In genomic region chr1:162204883-162205132, GRCh38 we compare ENCODE assay signal across 19 cellular contexts.
DNase-seq lines count a peak whose midpoint lies in the region; ATAC-seq and TF ChIP-seq lines count a peak whose summit lies in the region.
"Had no signal": no experiment of that assay in that cellular context is flagged by ENCODE, and none has a peak within 500 bp of the region (broad histone marks: within the 10 kb centered on the region; RNA-seq: fewer than 3 reads in every experiment).

No MANE protein-coding gene starts in this region.

- H3K36me3 ChIP-seq in GM23338 (ENCODE audit: insufficient read depth) (no peaks in the 10 kb centered on the region), Panc1 (ENCODE audit: control insufficient read depth, insufficient read depth, low read length) (no peaks in the 10 kb centered on the region), PC-3 (ENCODE audit: low read depth, low read length) (no peaks in the 10 kb centered on the region)
- H3K36me3 ChIP-seq: BLaER1 treated with 17β-estradiol and CSF1 and Interleukin-3, amounts not matched to agents 10 nM and 100 nM had no signal

- H3K4me1 ChIP-seq in GM23338 (ENCODE audit: insufficient read depth) (peaks cover 43% of the 10 kb centered on the region), Panc1 (ENCODE audit: control insufficient read depth, insufficient read depth, low read length) (peaks cover 80% of the 10 kb centered on the region), PC-3 (ENCODE audit: insufficient read depth, low read length) (peaks cover 20% of the 10 kb centered on the region)
- H3K4me1 ChIP-seq: A549; BLaER1 treated with 17β-estradiol and CSF1 and Interleukin-3, amounts not matched to agents 10 nM and 100 nM had no signal

- in situ Hi-C loops in Panc1 (cut with HindIII; ENCODE audit: low pct_unique_long_range_greater_than_20kb, low sequenced_read_pairs): no loop called here

- peaks cover 55% of the 10 kb centered on the region for H3K4me1 Mint-ChIP-seq in GM23338
- H3K4me1 Mint-ChIP-seq: B cell had no signal

- no peaks in the 10 kb centered on the region for H3K9me3 Mint-ChIP-seq in GM23338
- H3K9me3 Mint-ChIP-seq: CD4-positive, alpha-beta T cell; CD8-positive, alpha-beta T cell had no signal

- ATAC-seq in GM23338: no peak
- no peak for ATAC-seq in Panc1
- ATAC-seq in left lobe of liver: peak; percentile 5
- no peak for ATAC-seq in HG03097 (IDR thresholded peaks at IDR 0.05; ENCODE audit: low FRiP score, unreplicated experiment)
- no peak for ATAC-seq in PC-3
- ATAC-seq in HG03565 (IDR thresholded peaks at IDR 0.05; ENCODE audit: unreplicated experiment): no peak
- ATAC-seq: A549; CD8-positive, alpha-beta T cell had no signal

- CTCF ChIA-PET in Panc1 (lab: Charles Lee) (no interaction called here), PC-3 (lab: Charles Lee) (no interaction called here)

- H3K27me3 ChIP-seq in GM23338 (ENCODE audit: insufficient read depth) (no peaks in the 10 kb centered on the region), Panc1 (ENCODE audit: control insufficient read depth, insufficient read depth, low read length) (no peaks in the 10 kb centered on the region), PC-3 (ENCODE audit: low read length) (no peaks in the 10 kb centered on the region)
- H3K27me3 ChIP-seq: BLaER1 treated with 17β-estradiol and CSF1 and Interleukin-3, amounts not matched to agents 10 nM and 100 nM had no signal

- peaks cover 4% of the 10 kb centered on the region for H3K27me3 Mint-ChIP-seq in GM23338 (ENCODE audit: insufficient read depth, low read depth, poor library complexity)

- intact Hi-C loops in Panc1 (cut with micrococcal nuclease; ENCODE audit: unreplicated experiment): no loop called here
- intact Hi-C loops in PC-3 (cut with micrococcal nuclease): no loop called here

- no peak overlapping the region for H3K9ac ChIP-seq in PC-3 (ENCODE audit: low read length)
- H3K9ac ChIP-seq: BLaER1 treated with 17β-estradiol and CSF1 and Interleukin-3, amounts not matched to agents 10 nM and 100 nM had no signal

- H2AFZ ChIP-seq in GM23338 (no peak overlapping the region), PC-3 (ENCODE audit: low read length) (no peak overlapping the region)

- no peak for DNase-seq in GM23338 (ENCODE audit: low spot score)
- no peak for DNase-seq in Panc1 (ENCODE audit: low read depth, low spot score)
- DNase-seq in left lobe of liver (ENCODE audit: low spot score): no peak
- peak; percentile 13 for DNase-seq in superior temporal gyrus (ENCODE audit: extremely low spot score)
- DNase-seq in PC-3: no peak
- DNase-seq: AML-193; Caco-2; Calu3; CD4-positive, alpha-beta T cell; CD8-positive, alpha-beta T cell; DMS79 treated with DMSO at 0.1 percent for 48 hours; GF-D8 had no signal

- BruUV-seq in Panc1 (replicated peaks; lab: Mats Ljungman, UMichigan) (no TSS peak), PC-3 (replicated peaks; lab: Mats Ljungman, UMichigan) (no TSS peak)

- H3F3A ChIP-seq in GM23338 (replicated peaks; ENCODE audit: low read depth) (peaks cover 4% of the 10 kb centered on the region; the same call in 1 of the 2 replicates), PC-3 (ENCODE audit: low read length, unreplicated experiment) (no peaks in the 10 kb centered on the region)

- no peak overlapping the region for H3K4me3 Mint-ChIP-seq in GM23338
- H3K4me3 Mint-ChIP-seq: B cell; CD4-positive, alpha-beta T cell; CD8-positive, alpha-beta T cell had no signal

- H3K79me2 ChIP-seq in GM23338 (replicated peaks; ENCODE audit: insufficient read depth) (peaks cover 69% of the 10 kb centered on the region), PC-3 (ENCODE audit: low read length) (no peaks in the 10 kb centered on the region)

- H3K27ac Mint-ChIP-seq in GM23338: 0 out of 2 replicates have a peak overlapping the region, but pooled peaks have one; percentile 8
- H3K27ac Mint-ChIP-seq: B cell; CD4-positive, alpha-beta T cell; CD8-positive, alpha-beta T cell had no signal

- H3K4me2 ChIP-seq in GM23338: peak overlapping the region; percentile 23; the same call in 1 of the 2 replicates
- no peak overlapping the region for H3K4me2 ChIP-seq in PC-3 (ENCODE audit: low read length)
- H3K4me2 ChIP-seq: A549; BLaER1 treated with 17β-estradiol and CSF1 and Interleukin-3, amounts not matched to agents 10 nM and 100 nM had no signal

- peaks cover 2% of the 10 kb centered on the region; the same call in 1 of the 3 replicates for H3K36me3 Mint-ChIP-seq in GM23338 (ENCODE audit: low read depth)
- H3K36me3 Mint-ChIP-seq: CD8-positive, alpha-beta T cell had no signal

- H3K4me3 ChIP-seq in GM23338: no peak overlapping the region
- no peak overlapping the region for H3K4me3 ChIP-seq in Panc1 (ENCODE audit: low read depth in 2 of 2, low read length in 2 of 2)
- no peak overlapping the region for H3K4me3 ChIP-seq in PC-3 (ENCODE audit: low read length)
- H3K4me3 ChIP-seq: A549; BLaER1 treated with 17β-estradiol and CSF1 and Interleukin-3, amounts not matched to agents 10 nM and 100 nM had no signal

- peaks cover 10% of the 10 kb centered on the region; the same call in 1 of the 2 replicates for H3K9me2 ChIP-seq in GM23338 (ENCODE audit: insufficient read depth)
- no peaks in the 10 kb centered on the region for H3K9me2 ChIP-seq in PC-3 (replicated peaks; ENCODE audit: low read length)

- POLR2A ChIA-PET in Panc1 (lab: Charles Lee) (no interaction called here), PC-3 (lab: Charles Lee; ENCODE audit: unreplicated experiment) (no interaction called here)

- H4K20me1 ChIP-seq in GM23338 (replicated peaks; ENCODE audit: insufficient read depth) (peaks cover 5% of the 10 kb centered on the region; the same call in 1 of the 2 replicates), PC-3 (ENCODE audit: low read length) (no peaks in the 10 kb centered on the region)
- H4K20me1 ChIP-seq: BLaER1 treated with 17β-estradiol and CSF1 and Interleukin-3, amounts not matched to agents 10 nM and 100 nM had no signal

- TF ChIP-seq CTCF in GM23338 (conservative IDR thresholded peaks at IDR 0.05; ENCODE audit: low read depth in 2 of 2) (no peak), Panc1 (IDR thresholded peaks at IDR 0.05) (no peak), PC-3 (conservative IDR thresholded peaks at IDR 0.05; ENCODE audit: low read depth, low read length) (no peak)

- no peak overlapping the region for H3K27ac ChIP-seq in GM23338 (ENCODE audit: low read depth)
- H3K27ac ChIP-seq in Panc1 (ENCODE audit: low read length): peak overlapping the region; percentile 98
- no peak overlapping the region for H3K27ac ChIP-seq in PC-3 (ENCODE audit: low read length)
- H3K27ac ChIP-seq: 22Rv1; A549; BLaER1 treated with 17β-estradiol and CSF1 and Interleukin-3, amounts not matched to agents 10 nM and 100 nM; C4-2B had no signal

- no peaks in the 10 kb centered on the region for H3K9me3 ChIP-seq in Panc1 (ENCODE audit: control insufficient read depth, insufficient read depth, low read depth, low read length)
- no peaks in the 10 kb centered on the region for H3K9me3 ChIP-seq in PC-3 (ENCODE audit: low read length)
- H3K9me3 ChIP-seq: A549; BLaER1 treated with 17β-estradiol and CSF1 and Interleukin-3, amounts not matched to agents 10 nM and 100 nM; Caco-2 had no signal

TF ChIP-seq in GM23338, 12 proteins besides CTCF, POLR2A, EP300 and RAD21 (continues in another document):
- no peak for TF ChIP-seq STAT1 (IDR thresholded peaks at IDR 0.05; ENCODE audit: unreplicated experiment)
- no peak for TF ChIP-seq EZH2phosphoT487 (IDR thresholded peaks at IDR 0.05; ENCODE audit: unreplicated experiment)
- no peak for TF ChIP-seq CREB1 (CRISPR knock-in tag; IDR thresholded peaks at IDR 0.05; ENCODE audit: low read depth)
- no peak for TF ChIP-seq NANOG (IDR thresholded peaks at IDR 0.05; ENCODE audit: borderline replicate concordance)
- TF ChIP-seq ZNF331 (CRISPR knock-in tag; IDR thresholded peaks at IDR 0.05; ENCODE audit: low read depth): no peak
- no peak for TF ChIP-seq ETS1 (IDR thresholded peaks at IDR 0.05)
- no peak for TF ChIP-seq POLR2AphosphoS5 (IDR thresholded peaks at IDR 0.05; ENCODE audit: low read depth)
